In genomic region chr19:30017172-30017571, GRCh38 we compare ENCODE assay signal across 18 cellular contexts.
A peak's percentile ranks its signal among the peaks of the same experiment; 100 is the strongest.
DNase-seq lines count a peak whose midpoint lies in the region; ATAC-seq and TF ChIP-seq lines count a peak whose summit lies in the region.
"Had no signal": no experiment of that assay in that cellular context is flagged by ENCODE, and none has a peak within 500 bp of the region (broad histone marks: within the 10 kb centered on the region; RNA-seq: fewer than 3 reads in every experiment).

No MANE protein-coding gene starts in this region.

- H3K27ac ChIP-seq in H9 (ENCODE audit: insufficient read length, low read depth, low read length): no peak overlapping the region
- H3K27ac ChIP-seq in vagina: no peak overlapping the region
- H3K27ac ChIP-seq in coronary artery: no peak overlapping the region
- H3K27ac ChIP-seq: C4-2B, gastrocnemius medialis, suprapubic skin had no signal

- no peak overlapping the region for H3K4ac ChIP-seq in H9 (ENCODE audit: low read depth, low read length)

- H3K23me2 ChIP-seq in H9 (ENCODE audit: insufficient read length, low read depth, low read length, poor library complexity, severe bottlenecking): no peaks in the 10 kb centered on the region

- H3K4me2 ChIP-seq in H9 (ENCODE audit: insufficient read depth, insufficient read length, low read length): no peak overlapping the region

- no peak overlapping the region for H2AFZ ChIP-seq in H9 (ENCODE audit: low read length)

- H3K79me2 ChIP-seq in H9 (ENCODE audit: insufficient read depth, low read length): no peaks in the 10 kb centered on the region

- no peak overlapping the region for H2BK12ac ChIP-seq in H9 (ENCODE audit: insufficient read length, low read depth, low read length)

- H3K36me3 ChIP-seq in vagina: peaks cover 0 to 33% of the 10 kb centered on the region in 2 donors

- no peak for TF ChIP-seq POLR2A in vagina (IDR thresholded peaks at IDR 0.05)

- H3K56ac ChIP-seq in H9 (ENCODE audit: insufficient read length, low read depth, low read length): no peak overlapping the region

- no peak overlapping the region for H3K9ac ChIP-seq in H9 (ENCODE audit: extremely low read depth, insufficient read length, low read length)

- no peak overlapping the region for H3K23ac ChIP-seq in H9 (ENCODE audit: insufficient read length, low read depth, low read length)

- no peak overlapping the region for H2BK15ac ChIP-seq in H9 (ENCODE audit: low read depth, low read length)

- H4K8ac ChIP-seq in H9 (replicated peaks; ENCODE audit: insufficient read length, low read depth, low read length): no peak overlapping the region

- H4K91ac ChIP-seq in H9 (ENCODE audit: insufficient read length, low read depth, low read length): no peak overlapping the region

- ATAC-seq in GM18867 (IDR thresholded peaks at IDR 0.05; ENCODE audit: unreplicated experiment) (peak; percentile 59), HG03378 (IDR thresholded peaks at IDR 0.05; ENCODE audit: unreplicated experiment) (peak; percentile 87), left ventricle myocardium superior (no peak), GM21381 (IDR thresholded peaks at IDR 0.05; ENCODE audit: unreplicated experiment) (no peak)
- peak; percentile 49 for ATAC-seq in stimulated activated effector memory CD8-positive, alpha-beta T cell treated with anti-CD3 and anti-CD28 coated beads, Interleukin-12 subunit alpha, Interleukin-12 subunit beta, amount 100 ng/mL, for 72 hours
- ATAC-seq: activated T-cell treated with anti-CD3 and anti-CD28 coated beads, Interleukin-2, amount 50 U/mL, for 4 hours; gastrocnemius medialis had no signal

- 0 out of 5 replicates have a peak, but pooled peaks cover 0 to 1% of the 10 kb centered on the region in 2 experiments for H3K9me3 Mint-ChIP-seq in H9
- no peaks in the 10 kb centered on the region for H3K9me3 Mint-ChIP-seq in stimulated activated effector memory CD8-positive, alpha-beta T cell treated with anti-CD3 and anti-CD28 coated beads, Interleukin-12 subunit alpha, Interleukin-12 subunit beta, amount 100 ng/mL, for 72 hours
- H3K9me3 Mint-ChIP-seq: activated T-cell treated with anti-CD3 and anti-CD28 coated beads, Interleukin-2, amount 50 U/mL, for 4 hours had no signal

- no peak overlapping the region; a peak in 1 of 7 replicates for H3K27ac Mint-ChIP-seq in H9
- no peak overlapping the region for H3K27ac Mint-ChIP-seq in stimulated activated effector memory CD8-positive, alpha-beta T cell treated with anti-CD3 and anti-CD28 coated beads, Interleukin-12 subunit alpha, Interleukin-12 subunit beta, amount 100 ng/mL, for 72 hours
- H3K27ac Mint-ChIP-seq: nephron progenitor cell had no signal

- intact Hi-C loops in left ventricle myocardium superior (cut with micrococcal nuclease): no loop called here
- intact Hi-C loops in vagina (cut with DNase I): no loop called here

- H2BK120ac ChIP-seq in H9 (ENCODE audit: low read depth, low read length, poor library complexity, severe bottlenecking): no peak overlapping the region

- H3K9me3 ChIP-seq in H9 (ENCODE audit: control insufficient read depth, low read depth, low read length) (no peaks in the 10 kb centered on the region), vagina (no peaks in the 10 kb centered on the region)
- H3K9me3 ChIP-seq: gastrocnemius medialis, suprapubic skin had no signal

- H3K36me3 Mint-ChIP-seq in H9 (ENCODE audit: insufficient read depth in 1 of 3, low read depth in 3 of 3): peaks cover 6 to 14% (median 13%) of the 10 kb centered on the region in 3 experiments; a peak in 5 of 7 replicates
- H3K36me3 Mint-ChIP-seq in stimulated activated effector memory CD8-positive, alpha-beta T cell treated with anti-CD3 and anti-CD28 coated beads, Interleukin-12 subunit alpha, Interleukin-12 subunit beta, amount 100 ng/mL, for 72 hours: peaks cover 57% of the 10 kb centered on the region

- no peak overlapping the region for H2AK5ac ChIP-seq in H9 (ENCODE audit: insufficient read length, low read length)

- no peak for DNase-seq in H9
- DNase-seq in stimulated activated effector memory CD8-positive, alpha-beta T cell treated with anti-CD3 and anti-CD28 coated beads, Interleukin-12 subunit alpha, Interleukin-12 subunit beta, amount 100 ng/mL, for 72 hours (ENCODE audit: low spot score in 2 of 2): no peak
- DNase-seq in left ventricle myocardium superior: no peak
- no peak for DNase-seq in vagina (ENCODE audit: extremely low spot score in 2 of 2)
- DNase-seq in coronary artery (ENCODE audit: low spot score): no peak
- DNase-seq: activated CD4-positive, alpha-beta T cell treated with anti-CD3 and anti-CD28 coated beads, Interleukin-2, amount 50 U/mL, for 1 hour; activated T-cell treated with anti-CD3 and anti-CD28 coated beads, Interleukin-2, amount 50 U/mL, for 4 hours; DND-41; gastrocnemius medialis; NCI-H1694; NCI-H510A; nephron progenitor cell; stimulated activated CD4-positive, alpha-beta T cell treated with anti-CD3 and anti-CD28 coated beads, Interleukin-15, amount 100 ng/mL, for 24 hours had no signal

- no peaks in the 10 kb centered on the region for H3K27me3 Mint-ChIP-seq in H9 (ENCODE audit: low read depth)

- H3T11ph ChIP-seq in H9 (ENCODE audit: low read length): no peak overlapping the region

- no peak overlapping the region for H3K4me3 Mint-ChIP-seq in H9
- H3K4me3 Mint-ChIP-seq in stimulated activated effector memory CD8-positive, alpha-beta T cell treated with anti-CD3 and anti-CD28 coated beads, Interleukin-12 subunit alpha, Interleukin-12 subunit beta, amount 100 ng/mL, for 72 hours: no peak overlapping the region
- H3K4me3 Mint-ChIP-seq: activated T-cell treated with anti-CD3 and anti-CD28 coated beads, Interleukin-2, amount 50 U/mL, for 4 hours; nephron progenitor cell had no signal

- H3K18ac ChIP-seq in H9 (ENCODE audit: insufficient read length, low read depth, low read length): no peak overlapping the region

- peaks cover 15 to 18% of the 10 kb centered on the region in 2 experiments for H3K4me1 Mint-ChIP-seq in H9
- peaks cover 6% of the 10 kb centered on the region for H3K4me1 Mint-ChIP-seq in stimulated activated effector memory CD8-positive, alpha-beta T cell treated with anti-CD3 and anti-CD28 coated beads, Interleukin-12 subunit alpha, Interleukin-12 subunit beta, amount 100 ng/mL, for 72 hours
- H3K4me1 Mint-ChIP-seq: nephron progenitor cell had no signal

- H3K27me3 ChIP-seq in H9 (ENCODE audit: insufficient read depth, low read length) (no peaks in the 10 kb centered on the region), vagina (no peaks in the 10 kb centered on the region)
- H3K27me3 ChIP-seq: gastrocnemius medialis, suprapubic skin had no signal

- TF ChIP-seq CTCF in H9 (conservative IDR thresholded peaks at IDR 0.05): no peak
- no peak for TF ChIP-seq CTCF in vagina (IDR thresholded peaks at IDR 0.05)
- no peak for TF ChIP-seq CTCF in coronary artery (IDR thresholded peaks at IDR 0.05)

- no peaks in the 10 kb centered on the region for H3K4me1 ChIP-seq in H9 (ENCODE audit: insufficient read depth, low read length)
- no peaks in the 10 kb centered on the region for H3K4me1 ChIP-seq in vagina
- H3K4me1 ChIP-seq: gastrocnemius medialis, suprapubic skin had no signal

- no peak overlapping the region for H3K14ac ChIP-seq in H9 (ENCODE audit: insufficient read depth, low read length)

- no peak overlapping the region for H3K4me3 ChIP-seq in vagina
- no peak overlapping the region for H3K4me3 ChIP-seq in coronary artery
- H3K4me3 ChIP-seq: gastrocnemius medialis, suprapubic skin had no signal

- no peak overlapping the region for H2BK5ac ChIP-seq in H9 (ENCODE audit: insufficient read length, low read length)

- H2BK20ac ChIP-seq in H9 (ENCODE audit: low read depth, low read length, poor library complexity, severe bottlenecking): peak overlapping the region; percentile 26

- no peaks in the 10 kb centered on the region for H4K20me1 ChIP-seq in H9 (ENCODE audit: control insufficient read depth, insufficient read depth, insufficient read length)

- no peak overlapping the region for H4K5ac ChIP-seq in H9 (ENCODE audit: insufficient read length, low read depth, low read length)

- no peaks in the 10 kb centered on the region for H3K79me1 ChIP-seq in H9 (ENCODE audit: insufficient read depth, low read depth, low read length, poor library complexity, severe bottlenecking)

Comparison
In these comparisons a context has a peak if more than half of its experiments do, and no peak if none do; other contexts are left out.
1. ATAC-seq: peak in GM18867 (single experiment), HG03378 (single experiment) and stimulated activated effector memory CD8-positive, alpha-beta T cell treated with anti-CD3 and anti-CD28 coated beads, Interleukin-12 subunit alpha, Interleukin-12 subunit beta, amount 100 ng/mL, for 72 hours (single experiment); none in left ventricle myocardium superior (single experiment) and GM21381 (single experiment).